Comparison of ENCODE assay signal across 10 cellular contexts in the genomic region with DNA sequence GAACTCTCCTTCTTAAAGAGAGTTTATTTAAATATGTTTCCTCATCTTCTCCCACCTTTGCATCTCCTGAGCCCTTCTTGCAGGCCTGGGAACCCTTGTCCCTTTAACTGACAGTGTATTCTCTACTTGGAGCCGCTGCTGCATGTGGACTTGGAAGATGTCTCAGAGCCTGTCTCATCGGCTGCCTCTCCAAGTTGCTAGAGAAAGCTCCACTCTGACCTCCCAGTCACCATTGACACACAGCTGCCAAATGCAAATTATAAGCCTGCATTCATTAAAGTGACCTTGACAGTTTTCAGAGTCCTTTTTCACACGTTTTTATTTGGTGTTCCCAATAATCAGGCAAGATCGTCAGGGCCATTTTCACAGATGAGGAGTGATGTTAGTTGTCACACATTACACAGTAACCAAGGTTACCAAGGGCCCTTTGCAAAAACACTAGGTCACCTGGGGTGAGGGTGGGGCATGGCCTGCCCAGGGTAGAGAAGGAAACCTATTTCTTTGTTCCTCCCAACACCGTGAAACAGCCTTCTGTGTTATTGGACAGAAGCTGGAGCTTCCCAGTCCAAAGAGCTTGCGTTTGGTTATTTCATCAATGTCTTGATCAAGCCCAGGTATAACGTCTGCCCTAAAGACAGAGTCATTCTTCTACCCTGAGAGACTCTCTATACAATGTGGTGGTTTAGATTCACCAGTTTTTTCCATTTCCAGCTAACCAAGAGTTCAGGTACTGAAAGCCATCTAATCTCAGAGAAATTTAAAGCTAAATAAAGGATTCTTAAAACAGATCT.
DNase-seq lines count a peak whose midpoint lies in the region; ATAC-seq and TF ChIP-seq lines count a peak whose summit lies in the region.
"Had no signal": no experiment of that assay in that cellular context is flagged by ENCODE, and none has a peak within 500 bp of the region (broad histone marks: within the 10 kb centered on the region; RNA-seq: fewer than 3 reads in every experiment).

No MANE protein-coding gene starts in this region.

- peak; percentile 16 to 82 (median 58) for DNase-seq in NCI-H1417 (lab: John Stamatoyannopoulos, UW)
- no peak for DNase-seq in NCI-H1417 treated with DMSO at 0.1 percent for 48 hours (lab: John Stamatoyannopoulos, UW)
- DNase-seq in T-helper 17 cell = no peak
- peak; percentile 36 for DNase-seq in islet precursor cell
- DNase-seq in stimulated activated naive CD8-positive, alpha-beta T cell treated with anti-CD3 and anti-CD28 coated beads, Interleukin-15, Interleukin-2, amounts not matched to agents 100 U/mL and 50 U/mL, for 24 hours = no peak
- DNase-seq in glutamatergic neuron = no peak
- no peak for DNase-seq in NCI-H187 (lab: John Stamatoyannopoulos, UW)
- DNase-seq: ACHN had no signal

- no peaks in the 10 kb centered on the region for H3K9me3 Mint-ChIP-seq in glutamatergic neuron (ENCODE audit: unreplicated experiment)
- H3K9me3 Mint-ChIP-seq: T-helper 1 cell treated with Interleukin-12 subunit alpha and Interleukin-12 subunit beta and Interleukin-4 antibody, amounts not matched to agents 30 μg/mL and 1 μg/mL, for 36 hours had no signal

- ATAC-seq in T-helper 17 cell (peak; percentile 47), HG02981 (IDR thresholded peaks at IDR 0.05; ENCODE audit: unreplicated experiment) (no peak)
- ATAC-seq in stimulated activated naive CD8-positive, alpha-beta T cell treated with anti-CD3 and anti-CD28 coated beads, Interleukin-15, Interleukin-2, amounts not matched to agents 100 U/mL and 50 U/mL, for 24 hours = peak; percentile 69

- H3K27me3 Mint-ChIP-seq in T-helper 17 cell (no peaks in the 10 kb centered on the region), glutamatergic neuron (ENCODE audit: unreplicated experiment) (peaks cover 1% of the 10 kb centered on the region)

- H3K27ac Mint-ChIP-seq in T-helper 17 cell (no peak overlapping the region), glutamatergic neuron (ENCODE audit: unreplicated experiment) (no peak overlapping the region)
- H3K27ac Mint-ChIP-seq: T-helper 1 cell treated with Interleukin-12 subunit alpha and Interleukin-12 subunit beta and Interleukin-4 antibody, amounts not matched to agents 30 μg/mL and 1 μg/mL, for 36 hours had no signal

- H3K9me3 ChIP-seq in T-helper 17 cell (ENCODE audit: control insufficient read depth, low read length, poor library complexity, severe bottlenecking) = no peaks in the 10 kb centered on the region

- H3K4me1 Mint-ChIP-seq in T-helper 17 cell (peaks cover 17% of the 10 kb centered on the region), glutamatergic neuron (ENCODE audit: low read depth, unreplicated experiment) (peaks cover 25% of the 10 kb centered on the region)

- no peak for TF ChIP-seq CTCF in glutamatergic neuron (IDR thresholded peaks at IDR 0.05; ENCODE audit: partially characterized antibody, unreplicated experiment)

- H3K36me3 Mint-ChIP-seq in T-helper 17 cell (ENCODE audit: low read depth) (peaks cover 5% of the 10 kb centered on the region), glutamatergic neuron (ENCODE audit: unreplicated experiment) (no peaks in the 10 kb centered on the region)

- H3K4me3 Mint-ChIP-seq in T-helper 17 cell (no peak overlapping the region), glutamatergic neuron (ENCODE audit: unreplicated experiment) (no peak overlapping the region)
- H3K4me3 Mint-ChIP-seq: T-helper 1 cell treated with Interleukin-12 subunit alpha and Interleukin-12 subunit beta and Interleukin-4 antibody, amounts not matched to agents 30 μg/mL and 1 μg/mL, for 36 hours had no signal

Comparison
In these comparisons a context has a peak if more than half of its experiments do, and no peak if none do; other contexts are left out.
1. DNase-seq: peak in NCI-H1417 (3 of 3) and islet precursor cell (single experiment); none in NCI-H1417 treated with DMSO at 0.1 percent for 48 hours (single experiment), T-helper 17 cell (0 of 3), stimulated activated naive CD8-positive, alpha-beta T cell treated with anti-CD3 and anti-CD28 coated beads, Interleukin-15, Interleukin-2, amounts not matched to agents 100 U/mL and 50 U/mL, for 24 hours (single experiment), glutamatergic neuron (single experiment) and NCI-H187 (0 of 2).